ENCODE assay signal across 1 cellular context in genomic region chr15:69003971-69004370, GRCh38.
TF ChIP-seq lines count a peak whose summit lies in the region.

No MANE protein-coding gene starts in this region.

TF ChIP-seq in H1, 55 proteins besides CTCF, POLR2A, EP300 and RAD21:
- TF ChIP-seq HDAC6 (IDR thresholded peaks at IDR 0.05; ENCODE audit: low read depth, low read length) (no peak), BRCA1 (IDR thresholded peaks at IDR 0.05; ENCODE audit: low read depth, low read length) (no peak), SIRT6 (IDR thresholded peaks at IDR 0.05; ENCODE audit: low read length) (no peak), RXRA (IDR thresholded peaks at IDR 0.05; ENCODE audit: insufficient read depth, low read depth, low read length) (no peak), TAF7 (optimal IDR thresholded peaks at IDR 0.05; ENCODE audit: borderline replicate concordance, low read depth, low read length) (no peak), EZH2 (IDR thresholded peaks at IDR 0.05; ENCODE audit: low read depth, low read length, severe bottlenecking) (no peak), RBBP5 (IDR thresholded peaks at IDR 0.05; ENCODE audit: borderline replicate concordance, low read depth, low read length) (no peak), CREB1 (IDR thresholded peaks at IDR 0.05) (no peak), ZNF274 (IDR thresholded peaks at IDR 0.05; ENCODE audit: borderline replicate concordance, extremely low read depth, low read length) (no peak), CTBP2 (IDR thresholded peaks at IDR 0.05; ENCODE audit: borderline replicate concordance, insufficient read depth, insufficient read length, low read length) (no peak), KDM1A (IDR thresholded peaks at IDR 0.05; ENCODE audit: borderline replicate concordance, low read length) (no peak), PHF8 (conservative IDR thresholded peaks at IDR 0.05; ENCODE audit: low read depth, low read length) (no peak), SP1 (IDR thresholded peaks at IDR 0.05; ENCODE audit: low read depth, low read length) (no peak), SRF (IDR thresholded peaks at IDR 0.05; ENCODE audit: low read depth, low read length) (no peak), MAFK (IDR thresholded peaks at IDR 0.05; ENCODE audit: low read depth, low read length) (no peak), MAX (IDR thresholded peaks at IDR 0.05) (no peak), NRF1 (IDR thresholded peaks at IDR 0.05; ENCODE audit: low read depth, low read length) (no peak)
